ENCODE assay signal across 8 cellular contexts in the genomic region with DNA sequence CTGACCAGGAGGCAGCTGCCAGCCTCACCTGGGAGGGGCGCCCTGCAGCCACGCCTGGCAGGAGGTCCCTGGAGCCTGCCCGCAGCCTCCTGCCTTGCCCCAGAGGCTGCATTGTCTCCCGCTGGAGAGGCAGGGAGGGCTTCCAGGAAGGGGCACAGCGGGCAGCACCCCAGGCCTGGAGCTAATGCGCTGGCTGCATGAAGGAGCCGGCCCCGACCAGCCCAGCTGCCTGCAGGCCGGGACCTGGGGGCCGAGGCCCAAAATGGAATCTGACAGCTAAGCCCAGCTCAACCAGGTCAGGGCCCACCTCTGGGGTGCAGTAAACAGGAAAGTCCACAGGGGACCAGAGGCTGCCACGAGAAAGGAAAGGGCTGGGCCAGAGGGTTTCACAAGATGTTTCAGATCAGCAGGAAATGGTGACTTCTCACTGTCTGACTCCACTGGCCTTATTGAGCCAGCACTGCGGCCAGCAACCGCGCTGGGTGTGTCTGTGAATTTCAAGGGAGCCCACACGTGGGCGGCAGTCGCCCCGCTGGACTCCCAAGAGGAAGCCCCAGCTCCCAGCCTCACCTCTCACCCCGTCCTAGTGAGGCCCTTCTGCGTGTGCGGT.
A peak's percentile ranks its signal among the peaks of the same experiment; 100 is the strongest.
DNase-seq lines count a peak whose midpoint lies in the region; ATAC-seq lines count a peak whose summit lies in the region.

No MANE protein-coding gene starts in this region.

- H3K9me3 ChIP-seq in muscle layer of duodenum (ENCODE audit: control insufficient read depth in 1 of 2, low read length in 2 of 2): no peaks in the 10 kb centered on the region

- peaks cover 4 to 56% of the 10 kb centered on the region in 2 donors for H3K4me1 ChIP-seq in muscle layer of duodenum (ENCODE audit: control insufficient read depth in 1 of 2, insufficient read depth in 2 of 2, low read length in 2 of 2)

- no peaks in the 10 kb centered on the region for H3K36me3 ChIP-seq in muscle layer of duodenum (ENCODE audit: control insufficient read depth in 1 of 2, insufficient read depth in 2 of 2, low read length in 2 of 2)

- H3K27ac ChIP-seq in caudate nucleus (ENCODE audit: low read depth, low read length) (peak overlapping the region; percentile 27), muscle layer of duodenum (ENCODE audit: low read length) (peak overlapping the region; percentile 23)

- DNase-seq in GM03348 (ENCODE audit: low spot score) (peak; percentile 85), caudate nucleus (lab: John Stamatoyannopoulos, UW) (peak in 3 of 61 donors; percentile 18 to 37 (median 32)), 8988T (no peak)
- no peak for DNase-seq in NK-92 treated with Interleukin-12 subunit alpha and Interleukin-12 subunit beta, amount 100 ng/mL, for 24 hours (lab: John Stamatoyannopoulos, UW)

- peak; percentile 56 for ATAC-seq in HG03378 (IDR thresholded peaks at IDR 0.05; ENCODE audit: unreplicated experiment)
- ATAC-seq in HG02571 (IDR thresholded peaks at IDR 0.05; ENCODE audit: unreplicated experiment): no peak
- ATAC-seq in HG02763 (IDR thresholded peaks at IDR 0.05; ENCODE audit: unreplicated experiment): no peak

- no peak overlapping the region for H3K4me3 ChIP-seq in muscle layer of duodenum (ENCODE audit: low read depth in 1 of 2, low read length in 2 of 2)

- no peaks in the 10 kb centered on the region for H3K27me3 ChIP-seq in muscle layer of duodenum (ENCODE audit: low read depth, low read length)
